In genomic region chr2:218325566-218326160, GRCh38 we compare ENCODE assay signal across 1 cellular context.
TF ChIP-seq lines count a peak whose summit lies in the region.

No MANE protein-coding gene starts in this region.

TF ChIP-seq in HepG2, 621 proteins besides CTCF, POLR2A, EP300 and RAD21:
- no peak for TF ChIP-seq CBFB (CRISPR knock-in tag; IDR thresholded peaks at IDR 0.05)
- no peak for TF ChIP-seq U2AF2 (IDR thresholded peaks at IDR 0.05; ENCODE audit: low read depth, low read length)
- no peak for TF ChIP-seq GPBP1L1 (CRISPR knock-in tag; IDR thresholded peaks at IDR 0.05)
- no peak for TF ChIP-seq ZNF3 (CRISPR knock-in tag; IDR thresholded peaks at IDR 0.05)
- no peak for TF ChIP-seq SRY (CRISPR knock-in tag; IDR thresholded peaks at IDR 0.05)
- no peak for TF ChIP-seq ZNF597 (CRISPR knock-in tag; IDR thresholded peaks at IDR 0.05)
- TF ChIP-seq ZNF296 (CRISPR knock-in tag; conservative IDR thresholded peaks at IDR 0.05): no peak
- no peak for TF ChIP-seq SCMH1 (CRISPR knock-in tag; IDR thresholded peaks at IDR 0.05; ENCODE audit: borderline replicate concordance)
- no peak for TF ChIP-seq SMAD1 (CRISPR knock-in tag; IDR thresholded peaks at IDR 0.05; ENCODE audit: borderline replicate concordance, low read depth)
- TF ChIP-seq PHF8 (CRISPR knock-in tag; IDR thresholded peaks at IDR 0.05): no peak
